1 cellular context compared by ENCODE assay signal in genomic region chr20:17036546-17036945, GRCh38.
TF ChIP-seq lines count a peak whose summit lies in the region.

No MANE protein-coding gene starts in this region.

TF ChIP-seq in IMR-90, 13 proteins besides CTCF, POLR2A, EP300 and RAD21 (continued from another document):
- TF ChIP-seq ELK1 (IDR thresholded peaks at IDR 0.05; ENCODE audit: borderline replicate concordance, low read depth, low read length) (no peak), RCOR1 (IDR thresholded peaks at IDR 0.05; ENCODE audit: insufficient replicate concordance, low read length) (no peak), RFX5 (IDR thresholded peaks at IDR 0.05; ENCODE audit: low read depth, low read length) (no peak), MAZ (IDR thresholded peaks at IDR 0.05; ENCODE audit: borderline replicate concordance, low read depth, low read length) (no peak), MXI1 (IDR thresholded peaks at IDR 0.05; ENCODE audit: borderline replicate concordance, low read depth, low read length) (no peak)
